ENCODE assay signal across 7 cellular contexts in genomic region chr17:82459936-82460335, GRCh38. TPM values are rescaled to one million over a fixed set of nuclear protein-coding genes. Genes with fewer than 3 reads are reported as not detected.
A peak's percentile ranks its signal among the peaks of the same experiment; 100 is the strongest.
DNase-seq lines count a peak whose midpoint lies in the region; ATAC-seq and TF ChIP-seq lines count a peak whose summit lies in the region.
"Not testable (repeated sequence)": the region's sequence is repeated elsewhere in the genome, so short reads cannot be mapped to it uniquely, and the experiment has no call there.

No MANE protein-coding gene starts in this region.

- TF ChIP-seq CTCF in Caco-2 (IDR thresholded peaks at IDR 0.05; ENCODE audit: insufficient read depth in 1 of 2, low read depth in 1 of 2, low read length in 1 of 2, severe bottlenecking in 1 of 2, unreplicated experiment in 1 of 2); Loucy (conservative IDR thresholded peaks at IDR 0.05; ENCODE audit: low read length); dorsolateral prefrontal cortex (IDR thresholded peaks at IDR 0.05 in 54 of 56, conservative IDR thresholded peaks at IDR 0.05 in 2 of 56; ENCODE audit: low read depth in 1 of 56, partially characterized antibody in 56 of 56); osteoblast (IDR thresholded peaks at IDR 0.05; ENCODE audit: extremely low read depth, low read depth, low read length): not testable (repeated sequence)

- not testable (repeated sequence) for H3K9me2 ChIP-seq in Loucy (replicated peaks; ENCODE audit: low read depth, low read length)

- intact Hi-C loops in Caco-2 (cut with micrococcal nuclease; ENCODE audit: unreplicated experiment) (loop anchor here (2.0 kb wide), 2 partner anchors 41 to 63 kb away; partner anchors contain the start of genes HEXD and OGFOD3), dorsolateral prefrontal cortex (cut with DNase I) (loop anchor here (2.0 to 10.0 kb wide), 3 partner anchors 32 to 65 kb away; no protein-coding TSS in a partner anchor)
- intact Hi-C loops in activated T-helper 1 cell treated with anti-CD3 and anti-CD28 coated beads, Interleukin-12 subunit alpha, Interleukin-12 subunit beta, Interleukin-2, Interleukin-4 antibody, amounts not matched to agents 30 ng/mL and 10 ng/mL and 1 ng/mL, durations not matched to agents 14 hours and 24 hours and 36 hours (cut with micrococcal nuclease), result loop anchor here (2.0 kb wide), 3 partner anchors 15 to 95 kb away; partner anchors contain the start of genes HEXD and OGFOD3

- 88 to 96% methylated on average over 9 of the region's 9 CpGs for WGBS in mesodermal cell (ENCODE audit: insufficient coverage in 2 of 2), 2 experiments

- H3K27ac ChIP-seq in dorsolateral prefrontal cortex, result peak overlapping the region in 1 of 59 donors; percentile 100
- H3K27ac ChIP-seq in mesodermal cell (ENCODE audit: low read depth, low read length, severe bottlenecking); osteoblast (ENCODE audit: low read depth, low read length): not testable (repeated sequence)

- not testable (repeated sequence) for H3K27ac Mint-ChIP-seq in Caco-2 (ENCODE audit: unreplicated experiment); activated T-helper 1 cell treated with anti-CD3 and anti-CD28 coated beads, Interleukin-12 subunit alpha, Interleukin-12 subunit beta, Interleukin-2, Interleukin-4 antibody, amounts not matched to agents 30 ng/mL and 10 ng/mL and 1 ng/mL, durations not matched to agents 14 hours and 24 hours and 36 hours
- H3K27ac Mint-ChIP-seq in T-helper 17 cell, result peak overlapping the region; percentile 90

- not testable (repeated sequence) for H3K27me3 ChIP-seq in Caco-2 (replicated peaks; ENCODE audit: control insufficient read depth, insufficient read depth, low read length); Loucy (ENCODE audit: insufficient read depth, low read length, poor library complexity, severe bottlenecking); dorsolateral prefrontal cortex; osteoblast (ENCODE audit: insufficient read depth, low read length)

- H3K4me1 Mint-ChIP-seq in Caco-2 (ENCODE audit: low read depth, unreplicated experiment) (peaks cover 22% of the 10 kb centered on the region), T-helper 17 cell (peaks cover 34% of the 10 kb centered on the region)
- H3K4me1 Mint-ChIP-seq in activated T-helper 1 cell treated with anti-CD3 and anti-CD28 coated beads, Interleukin-12 subunit alpha, Interleukin-12 subunit beta, Interleukin-2, Interleukin-4 antibody, amounts not matched to agents 30 ng/mL and 10 ng/mL and 1 ng/mL, durations not matched to agents 14 hours and 24 hours and 36 hours (ENCODE audit: low read depth), result peaks cover 62% of the 10 kb centered on the region

- H3F3A ChIP-seq in Loucy (ENCODE audit: low read depth), result not testable (repeated sequence)

- ATAC-seq in T-helper 17 cell, result not testable (repeated sequence)

- H3K27me3 Mint-ChIP-seq in Caco-2 (ENCODE audit: insufficient read depth, unreplicated experiment); T-helper 17 cell; activated T-helper 1 cell treated with anti-CD3 and anti-CD28 coated beads, Interleukin-12 subunit alpha, Interleukin-12 subunit beta, Interleukin-2, Interleukin-4 antibody, amounts not matched to agents 30 ng/mL and 10 ng/mL and 1 ng/mL, durations not matched to agents 14 hours and 24 hours and 36 hours (ENCODE audit: insufficient read depth): not testable (repeated sequence)

- BruUV-seq in Caco-2 (replicated peaks; lab: Mats Ljungman, UMichigan), result not testable (repeated sequence)

- H4K20me1 ChIP-seq in Loucy (ENCODE audit: insufficient read depth, low read length, poor library complexity, severe bottlenecking), result peaks cover 53% of the 10 kb centered on the region
- not testable (repeated sequence) for H4K20me1 ChIP-seq in osteoblast (ENCODE audit: insufficient read depth, low read length)

- not testable (repeated sequence) for H3K9me3 Mint-ChIP-seq in Caco-2 (ENCODE audit: unreplicated experiment); activated T-helper 1 cell treated with anti-CD3 and anti-CD28 coated beads, Interleukin-12 subunit alpha, Interleukin-12 subunit beta, Interleukin-2, Interleukin-4 antibody, amounts not matched to agents 30 ng/mL and 10 ng/mL and 1 ng/mL, durations not matched to agents 14 hours and 24 hours and 36 hours

- CTCF ChIA-PET in Caco-2 (lab: Charles Lee), result not testable (repeated sequence)

- H3K4me3 ChIP-seq in Caco-2 (ENCODE audit: low read depth, low read length) (peak overlapping the region; percentile 76; the same call in 1 of the 2 replicates), Loucy (ENCODE audit: low read length, poor library complexity, severe bottlenecking) (peak overlapping the region; percentile 92), dorsolateral prefrontal cortex (peak overlapping the region in 37 of 59 donors; percentile 68 to 100 (median 93)), mesodermal cell (ENCODE audit: extremely low read depth, insufficient read depth, low read length, poor library complexity, severe bottlenecking) (peak overlapping the region; percentile 89)
- not testable (repeated sequence) for H3K4me3 ChIP-seq in osteoblast (ENCODE audit: insufficient read depth, low read length)

- H3K4me1 ChIP-seq in Caco-2, result peaks cover 22% of the 10 kb centered on the region
- peaks cover 33% of the 10 kb centered on the region for H3K4me1 ChIP-seq in Loucy (ENCODE audit: insufficient read depth, low read length, poor library complexity, severe bottlenecking)
- H3K4me1 ChIP-seq in mesodermal cell (ENCODE audit: control insufficient read depth, insufficient read depth, low read length, poor library complexity, severe bottlenecking), result not testable (repeated sequence)
- H3K4me1 ChIP-seq in osteoblast (ENCODE audit: insufficient read depth, low read length), result peaks cover 12% of the 10 kb centered on the region

- peaks cover 61% of the 10 kb centered on the region for H3K79me2 ChIP-seq in Loucy (ENCODE audit: insufficient read depth, low read length)
- H3K79me2 ChIP-seq in osteoblast (ENCODE audit: insufficient read depth, low read length), result not testable (repeated sequence)

- not testable (repeated sequence) for H2AFZ ChIP-seq in Loucy (ENCODE audit: low read length); osteoblast (ENCODE audit: low read length)

- H3K9me3 ChIP-seq in Caco-2; Loucy (ENCODE audit: insufficient read depth, low read depth, low read length); T-helper 17 cell (ENCODE audit: control insufficient read depth, low read length, poor library complexity, severe bottlenecking); mesodermal cell (ENCODE audit: control insufficient read depth, low read length); osteoblast (ENCODE audit: low read depth, low read length): not testable (repeated sequence)

- peaks cover 46% of the 10 kb centered on the region for H3K36me3 Mint-ChIP-seq in Caco-2 (ENCODE audit: insufficient read depth, unreplicated experiment)
- H3K36me3 Mint-ChIP-seq in T-helper 17 cell (ENCODE audit: low read depth), result not testable (repeated sequence)
- peaks cover 47% of the 10 kb centered on the region for H3K36me3 Mint-ChIP-seq in activated T-helper 1 cell treated with anti-CD3 and anti-CD28 coated beads, Interleukin-12 subunit alpha, Interleukin-12 subunit beta, Interleukin-2, Interleukin-4 antibody, amounts not matched to agents 30 ng/mL and 10 ng/mL and 1 ng/mL, durations not matched to agents 14 hours and 24 hours and 36 hours (ENCODE audit: low read depth)

- H3K4me2 ChIP-seq in Loucy (ENCODE audit: low read depth, low read length, poor library complexity, severe bottlenecking) (peak overlapping the region; percentile 96), osteoblast (ENCODE audit: insufficient read depth, low read length) (peak overlapping the region; percentile 97)

- H3K36me3 ChIP-seq in Caco-2 (ENCODE audit: control insufficient read depth, insufficient read depth, low read length), result not testable (repeated sequence)
- peaks cover 43% of the 10 kb centered on the region; the same call in 1 of the 2 replicates for H3K36me3 ChIP-seq in Loucy (ENCODE audit: insufficient read depth, low read length)
- peaks cover 51% of the 10 kb centered on the region for H3K36me3 ChIP-seq in mesodermal cell (ENCODE audit: control insufficient read depth, insufficient read depth, low read length)
- H3K36me3 ChIP-seq in osteoblast (ENCODE audit: insufficient read depth, low read length), result peaks cover 25% of the 10 kb centered on the region

- DNase-seq in Caco-2; T-helper 17 cell; activated T-helper 1 cell treated with anti-CD3 and anti-CD28 coated beads, Interleukin-12 subunit alpha, Interleukin-12 subunit beta, Interleukin-2, Interleukin-4 antibody, amounts not matched to agents 30 ng/mL and 10 ng/mL and 1 ng/mL, durations not matched to agents 14 hours and 24 hours and 36 hours (ENCODE audit: low spot score); dorsolateral prefrontal cortex: not testable (repeated sequence)
- DNase-seq in osteoblast (ENCODE audit: insufficient read length, low spot score, missing footprints), result peak; percentile 75

- POLR2A ChIA-PET in Caco-2 (lab: Charles Lee), result not testable (repeated sequence)

- H3K9ac ChIP-seq in Loucy (ENCODE audit: low read depth, low read length, poor library complexity, severe bottlenecking), result peak overlapping the region; percentile 98

- H3K4me3 Mint-ChIP-seq in Caco-2 (ENCODE audit: unreplicated experiment), result not testable (repeated sequence)
- peak overlapping the region; percentile 36 for H3K4me3 Mint-ChIP-seq in T-helper 17 cell
- peak overlapping the region; percentile 96 for H3K4me3 Mint-ChIP-seq in activated T-helper 1 cell treated with anti-CD3 and anti-CD28 coated beads, Interleukin-12 subunit alpha, Interleukin-12 subunit beta, Interleukin-2, Interleukin-4 antibody, amounts not matched to agents 30 ng/mL and 10 ng/mL and 1 ng/mL, durations not matched to agents 14 hours and 24 hours and 36 hours

RNA-seq across cellular contexts. Expression of gene NARF, which starts 1.4 kb away (rescaled TPM):
- total RNA-seq in Caco-2 (2022) (62.1 and 66.1 TPM in 2 replicates), T-helper 17 cell (10 to 100 TPM; 86.2 to 94.4 TPM), dorsolateral prefrontal cortex (100 to 1,000 TPM in 13 of 120 experiments, 10 to 100 TPM in 107; 56.4 to 136 (median 81.0) TPM), osteoblast (34.4 and 36.8 TPM in 2 replicates)
- 99.0 and 103 TPM in 2 replicates for total RNA-seq in activated T-helper 1 cell treated with anti-CD3 and anti-CD28 coated beads, Interleukin-12 subunit alpha, Interleukin-12 subunit beta, Interleukin-2, Interleukin-4 antibody, amounts not matched to agents 30 ng/mL and 10 ng/mL and 1 ng/mL, durations not matched to agents 14 hours and 24 hours and 36 hours
- 120 TPM for polyA plus RNA-seq in mesodermal cell (2013, experiment 1 of 2)
- polyA plus RNA-seq in mesodermal cell (2013, experiment 2 of 2), result 106 TPM

RNA-seq across cellular contexts. Expression of gene CYBC1, which starts 9.4 kb away (rescaled TPM):
- 99.6 and 99.9 TPM in 2 replicates for total RNA-seq in Caco-2 (2022)
- total RNA-seq in T-helper 17 cell, result 100 to 1,000 TPM; 110 to 121 TPM
- 253 and 257 TPM in 2 replicates for total RNA-seq in activated T-helper 1 cell treated with anti-CD3 and anti-CD28 coated beads, Interleukin-12 subunit alpha, Interleukin-12 subunit beta, Interleukin-2, Interleukin-4 antibody, amounts not matched to agents 30 ng/mL and 10 ng/mL and 1 ng/mL, durations not matched to agents 14 hours and 24 hours and 36 hours
- total RNA-seq in dorsolateral prefrontal cortex, result 100 to 1,000 TPM in 8 of 120 experiments, 10 to 100 TPM in 112; 40.3 to 149 (median 70.2) TPM
- polyA plus RNA-seq in mesodermal cell (2013, experiment 1 of 2), result 45.6 TPM
- 40.3 TPM for polyA plus RNA-seq in mesodermal cell (2013, experiment 2 of 2)
- total RNA-seq in osteoblast, result 72.4 and 75.1 TPM in 2 replicates

RNA-seq across cellular contexts. Expression of gene OGFOD3, which starts 41.5 kb away (rescaled TPM):
- total RNA-seq in Caco-2 (2022) (47.2 and 51.2 TPM in 2 replicates), T-helper 17 cell (10 to 100 TPM; 15.8 to 16.5 TPM), dorsolateral prefrontal cortex (10 to 100 TPM; 20.4 to 48.6 (median 30.7) TPM), osteoblast (25.3 and 27.4 TPM in 2 replicates)
- 28.7 and 34.7 TPM in 2 replicates for total RNA-seq in activated T-helper 1 cell treated with anti-CD3 and anti-CD28 coated beads, Interleukin-12 subunit alpha, Interleukin-12 subunit beta, Interleukin-2, Interleukin-4 antibody, amounts not matched to agents 30 ng/mL and 10 ng/mL and 1 ng/mL, durations not matched to agents 14 hours and 24 hours and 36 hours
- 21.7 TPM for polyA plus RNA-seq in mesodermal cell (2013, experiment 1 of 2)
- 19.4 TPM for polyA plus RNA-seq in mesodermal cell (2013, experiment 2 of 2)

RNA-seq across cellular contexts. Expression of gene HEXD, which starts 41.8 kb away (rescaled TPM):
- total RNA-seq in Caco-2 (2022) (29.5 and 34.2 TPM in 2 replicates), T-helper 17 cell (10 to 100 TPM; 32.2 to 33.4 TPM), dorsolateral prefrontal cortex (10 to 100 TPM; 15.3 to 59.1 (median 29.4) TPM), osteoblast (13.0 and 20.3 TPM in 2 replicates)
- 30.5 and 33.0 TPM in 2 replicates for total RNA-seq in activated T-helper 1 cell treated with anti-CD3 and anti-CD28 coated beads, Interleukin-12 subunit alpha, Interleukin-12 subunit beta, Interleukin-2, Interleukin-4 antibody, amounts not matched to agents 30 ng/mL and 10 ng/mL and 1 ng/mL, durations not matched to agents 14 hours and 24 hours and 36 hours
- 21.9 TPM for polyA plus RNA-seq in mesodermal cell (2013, experiment 1 of 2)
- 20.8 TPM for polyA plus RNA-seq in mesodermal cell (2013, experiment 2 of 2)

RNA-seq across cellular contexts. Expression of gene FOXK2, which starts 59.6 kb away (rescaled TPM):
- total RNA-seq in Caco-2 (2022), result 118 and 124 TPM in 2 replicates
- total RNA-seq in T-helper 17 cell, result 10 to 100 TPM; 41.5 to 42.7 TPM
- 97.7 and 98.1 TPM in 2 replicates for total RNA-seq in activated T-helper 1 cell treated with anti-CD3 and anti-CD28 coated beads, Interleukin-12 subunit alpha, Interleukin-12 subunit beta, Interleukin-2, Interleukin-4 antibody, amounts not matched to agents 30 ng/mL and 10 ng/mL and 1 ng/mL, durations not matched to agents 14 hours and 24 hours and 36 hours
- total RNA-seq in dorsolateral prefrontal cortex, result 100 to 1,000 TPM in 8 of 120 experiments, 10 to 100 TPM in 112; 65.0 to 126 (median 81.9) TPM
- polyA plus RNA-seq in mesodermal cell (2013, experiment 1 of 2), result 51.4 TPM
- 53.7 TPM for polyA plus RNA-seq in mesodermal cell (2013, experiment 2 of 2)
- 26.8 and 29.3 TPM in 2 replicates for total RNA-seq in osteoblast
